ENCODE assay signal across 2 cellular contexts in the genomic region with DNA sequence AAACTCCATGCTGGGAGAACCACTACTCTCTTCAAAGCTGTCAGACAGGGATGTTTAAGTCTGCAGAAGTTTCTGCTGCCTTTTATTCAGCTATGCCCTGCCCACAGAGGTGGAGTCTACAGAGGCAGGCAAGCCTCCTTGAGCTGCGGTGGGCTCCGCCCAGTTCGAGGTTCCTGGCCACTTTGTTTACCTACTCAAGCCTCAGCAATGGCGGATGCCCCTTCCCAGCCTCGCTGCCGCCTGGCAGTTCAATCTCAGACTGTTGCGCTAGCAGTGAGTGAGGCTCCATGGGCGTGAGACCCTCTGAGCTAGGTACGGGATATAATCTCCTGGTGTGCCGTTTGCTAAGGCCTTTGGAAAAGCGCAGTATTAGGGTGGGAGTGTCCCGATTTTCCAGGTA. TPM values are rescaled to one million over a fixed set of nuclear protein-coding genes. Genes with fewer than 3 reads are reported as not detected.
"Had no signal": no experiment of that assay in that cellular context is flagged by ENCODE, and none has a peak within 500 bp of the region (broad histone marks: within the 10 kb centered on the region; RNA-seq: fewer than 3 reads in every experiment).

No MANE protein-coding gene starts in this region.

RNA-seq across cellular contexts. Expression of a gene that starts 10.5 kb away (rescaled TPM):
- total RNA-seq: HT1080 had no signal
- polyA plus RNA-seq: IgD-negative memory B cell had no signal
